Comparison of ENCODE assay signal across 2 cellular contexts in the genomic region with DNA sequence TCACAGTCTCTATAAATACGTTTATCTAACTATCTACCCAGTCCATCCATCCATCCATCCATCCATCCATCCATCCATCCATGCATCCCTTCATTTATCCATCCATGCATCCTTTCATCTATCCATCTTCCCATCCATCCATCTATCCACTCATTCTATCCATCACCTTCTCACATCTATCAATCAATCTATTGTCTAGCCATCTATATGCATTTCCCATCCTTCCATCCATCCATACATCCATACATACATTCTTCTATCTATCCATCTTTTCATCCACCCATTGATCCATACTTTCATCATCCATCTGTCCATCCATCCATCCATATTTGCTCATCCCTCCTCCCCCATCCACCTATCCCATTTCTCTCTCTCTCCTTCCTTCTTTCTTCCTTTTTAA.
A peak's percentile ranks its signal among the peaks of the same experiment; 100 is the strongest.
TF ChIP-seq lines count a peak whose summit lies in the region.

No MANE protein-coding gene starts in this region.

TF ChIP-seq in HEK293, 187 proteins besides CTCF, POLR2A, EP300 and RAD21 (continued from another document):
- TF ChIP-seq ZNF561 (tag by site-specific recombination; IDR thresholded peaks at IDR 0.05; ENCODE audit: borderline replicate concordance) (no peak), ZFP69B (tag by site-specific recombination; IDR thresholded peaks at IDR 0.05) (0 out of 2 replicates have a peak, but pooled peaks have one; percentile 20), ZNF510 (tag by site-specific recombination; IDR thresholded peaks at IDR 0.05; ENCODE audit: insufficient replicate concordance) (no peak), SETDB1 (IDR thresholded peaks at IDR 0.05; ENCODE audit: insufficient read length, low read length) (no peak), ZNF248 (tag by site-specific recombination; IDR thresholded peaks at IDR 0.05) (no peak), SCRT2 (tag by site-specific recombination; IDR thresholded peaks at IDR 0.05) (no peak), ZNF133 (tag by site-specific recombination; IDR thresholded peaks at IDR 0.05) (no peak), ZNF416 (tag by site-specific recombination; IDR thresholded peaks at IDR 0.05) (no peak), ZNF174 (tag by site-specific recombination; IDR thresholded peaks at IDR 0.05) (no peak), GLI4 (tag by site-specific recombination; IDR thresholded peaks at IDR 0.05) (no peak), ZNF660 (tag by site-specific recombination; IDR thresholded peaks at IDR 0.05) (no peak), ZNF302 (tag by site-specific recombination; IDR thresholded peaks at IDR 0.05; ENCODE audit: low read depth) (no peak), ZBTB17 (tag by site-specific recombination; IDR thresholded peaks at IDR 0.05) (peak; percentile 91)
- TF ChIP-seq, protein P1, sequence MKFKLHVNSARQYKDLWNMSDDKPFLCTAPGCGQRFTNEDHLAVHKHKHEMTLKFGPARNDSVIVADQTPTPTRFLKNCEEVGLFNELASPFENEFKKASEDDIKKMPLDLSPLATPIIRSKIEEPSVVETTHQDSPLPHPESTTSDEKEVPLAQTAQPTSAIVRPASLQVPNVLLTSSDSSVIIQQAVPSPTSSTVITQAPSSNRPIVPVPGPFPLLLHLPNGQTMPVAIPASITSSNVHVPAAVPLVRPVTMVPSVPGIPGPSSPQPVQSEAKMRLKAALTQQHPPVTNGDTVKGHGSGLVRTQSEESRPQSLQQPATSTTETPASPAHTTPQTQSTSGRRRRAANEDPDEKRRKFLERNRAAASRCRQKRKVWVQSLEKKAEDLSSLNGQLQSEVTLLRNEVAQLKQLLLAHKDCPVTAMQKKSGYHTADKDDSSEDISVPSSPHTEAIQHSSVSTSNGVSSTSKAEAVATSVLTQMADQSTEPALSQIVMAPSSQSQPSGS (tag by site-specific recombination; IDR thresholded peaks at IDR 0.05; ENCODE audit: low read depth): no peak
- TF ChIP-seq, protein P2, sequence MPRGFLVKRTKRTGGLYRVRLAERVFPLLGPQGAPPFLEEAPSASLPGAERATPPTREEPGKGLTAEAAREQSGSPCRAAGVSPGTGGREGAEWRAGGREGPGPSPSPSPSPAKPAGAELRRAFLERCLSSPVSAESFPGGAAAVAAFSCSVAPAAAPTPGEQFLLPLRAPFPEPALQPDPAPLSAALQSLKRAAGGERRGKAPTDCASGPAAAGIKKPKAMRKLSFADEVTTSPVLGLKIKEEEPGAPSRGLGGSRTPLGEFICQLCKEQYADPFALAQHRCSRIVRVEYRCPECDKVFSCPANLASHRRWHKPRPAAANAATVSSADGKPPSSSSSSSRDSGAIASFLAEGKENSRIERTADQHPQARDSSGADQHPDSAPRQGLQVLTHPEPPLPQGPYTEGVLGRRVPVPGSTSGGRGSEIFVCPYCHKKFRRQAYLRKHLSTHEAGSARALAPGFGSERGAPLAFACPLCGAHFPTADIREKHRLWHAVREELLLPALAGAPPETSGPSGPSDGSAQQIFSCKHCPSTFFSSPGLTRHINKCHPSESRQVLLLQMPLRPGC (tag by site-specific recombination; IDR thresholded peaks at IDR 0.05): no peak
- TF ChIP-seq, protein P3, sequence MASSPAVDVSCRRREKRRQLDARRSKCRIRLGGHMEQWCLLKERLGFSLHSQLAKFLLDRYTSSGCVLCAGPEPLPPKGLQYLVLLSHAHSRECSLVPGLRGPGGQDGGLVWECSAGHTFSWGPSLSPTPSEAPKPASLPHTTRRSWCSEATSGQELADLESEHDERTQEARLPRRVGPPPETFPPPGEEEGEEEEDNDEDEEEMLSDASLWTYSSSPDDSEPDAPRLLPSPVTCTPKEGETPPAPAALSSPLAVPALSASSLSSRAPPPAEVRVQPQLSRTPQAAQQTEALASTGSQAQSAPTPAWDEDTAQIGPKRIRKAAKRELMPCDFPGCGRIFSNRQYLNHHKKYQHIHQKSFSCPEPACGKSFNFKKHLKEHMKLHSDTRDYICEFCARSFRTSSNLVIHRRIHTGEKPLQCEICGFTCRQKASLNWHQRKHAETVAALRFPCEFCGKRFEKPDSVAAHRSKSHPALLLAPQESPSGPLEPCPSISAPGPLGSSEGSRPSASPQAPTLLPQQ (tag by site-specific recombination; IDR thresholded peaks at IDR 0.05): 0 out of 2 replicates have a peak, but pooled peaks have one; percentile 51

TF ChIP-seq in K562, 482 proteins besides CTCF, POLR2A, EP300 and RAD21 (continued from another document):
- TF ChIP-seq, protein P4, sequence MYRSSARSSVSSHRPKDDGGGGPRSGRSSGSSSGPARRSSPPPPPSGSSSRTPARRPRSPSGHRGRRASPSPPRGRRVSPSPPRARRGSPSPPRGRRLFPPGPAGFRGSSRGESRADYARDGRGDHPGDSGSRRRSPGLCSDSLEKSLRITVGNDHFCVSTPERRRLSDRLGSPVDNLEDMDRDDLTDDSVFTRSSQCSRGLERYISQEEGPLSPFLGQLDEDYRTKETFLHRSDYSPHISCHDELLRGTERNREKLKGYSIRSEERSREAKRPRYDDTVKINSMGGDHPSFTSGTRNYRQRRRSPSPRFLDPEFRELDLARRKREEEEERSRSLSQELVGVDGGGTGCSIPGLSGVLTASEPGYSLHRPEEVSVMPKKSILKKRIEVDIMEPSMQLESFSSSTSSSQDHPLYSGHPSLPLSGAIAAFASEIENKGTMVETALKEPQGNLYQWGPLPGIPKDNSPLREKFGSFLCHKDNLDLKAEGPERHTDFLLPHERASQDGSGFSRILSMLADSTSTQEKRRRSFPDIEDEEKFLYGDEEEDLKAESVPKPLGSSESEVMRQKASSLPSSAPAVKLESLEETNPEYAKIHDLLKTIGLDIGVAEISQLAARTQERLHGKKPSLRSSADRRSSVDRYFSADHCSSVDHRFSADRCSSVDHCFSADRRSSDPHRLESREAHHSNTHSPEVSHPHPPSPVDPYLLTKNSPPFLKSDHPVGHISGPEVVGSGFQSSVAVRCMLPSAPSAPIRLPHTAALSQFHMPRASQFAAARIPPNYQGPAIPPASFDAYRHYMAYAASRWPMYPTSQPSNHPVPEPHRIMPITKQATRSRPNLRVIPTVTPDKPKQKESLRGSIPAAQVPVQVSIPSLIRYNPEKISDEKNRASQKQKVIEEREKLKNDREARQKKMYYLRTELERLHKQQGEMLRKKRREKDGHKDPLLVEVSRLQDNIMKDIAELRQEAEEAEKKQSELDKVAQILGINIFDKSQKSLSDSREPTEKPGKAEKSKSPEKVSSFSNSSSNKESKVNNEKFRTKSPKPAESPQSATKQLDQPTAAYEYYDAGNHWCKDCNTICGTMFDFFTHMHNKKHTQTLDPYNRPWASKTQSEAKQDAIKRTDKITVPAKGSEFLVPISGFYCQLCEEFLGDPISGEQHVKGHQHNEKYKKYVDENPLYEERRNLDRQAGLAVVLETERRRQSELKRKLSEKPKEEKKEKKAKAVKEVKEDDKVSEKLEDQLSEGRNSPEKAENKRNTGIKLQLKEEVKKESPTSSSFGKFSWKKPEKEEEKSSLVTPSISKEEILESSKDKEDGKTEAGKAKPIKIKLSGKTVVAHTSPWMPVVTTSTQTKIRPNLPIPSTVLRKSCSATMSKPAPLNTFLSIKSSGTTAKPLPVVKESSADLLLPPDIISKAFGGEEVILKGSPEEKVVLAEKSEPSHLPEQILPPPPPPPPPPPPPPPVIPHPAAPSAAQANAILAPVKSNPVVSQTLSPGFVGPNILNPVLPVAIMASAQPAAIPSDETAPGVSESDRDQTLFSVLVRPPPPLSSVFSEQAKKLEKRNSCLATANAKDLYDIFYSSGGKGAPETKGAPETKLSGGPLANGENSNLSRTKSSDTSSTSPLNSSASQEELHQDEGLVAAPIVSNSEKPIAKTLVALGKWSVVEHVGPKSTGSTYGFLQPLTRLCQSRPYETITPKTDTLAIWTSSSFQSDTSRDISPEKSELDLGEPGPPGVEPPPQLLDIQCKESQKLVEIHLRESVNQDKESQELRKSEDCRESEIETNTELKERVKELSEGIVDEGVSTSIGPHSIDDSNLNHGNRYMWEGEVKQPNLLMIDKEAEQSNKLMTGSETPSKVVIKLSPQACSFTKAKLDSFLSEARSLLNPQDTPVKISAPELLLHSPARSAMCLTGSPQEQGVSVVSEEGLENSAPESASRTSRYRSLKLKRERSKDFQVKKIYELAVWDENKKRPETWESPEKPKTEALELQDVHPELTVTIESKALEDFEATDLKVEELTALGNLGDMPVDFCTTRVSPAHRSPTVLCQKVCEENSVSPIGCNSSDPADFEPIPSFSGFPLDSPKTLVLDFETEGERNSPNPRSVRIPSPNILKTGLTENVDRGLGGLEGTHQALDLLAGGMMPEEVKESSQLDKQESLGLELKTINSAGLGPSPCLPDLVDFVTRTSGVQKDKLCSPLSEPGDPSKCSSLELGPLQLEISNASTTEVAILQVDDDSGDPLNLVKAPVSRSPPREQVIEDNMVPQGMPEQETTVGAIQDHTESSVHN (IDR thresholded peaks at IDR 0.05; ENCODE audit: borderline replicate concordance in 1 of 2, low read depth in 1 of 2): no peak
- TF ChIP-seq CREBBP (IDR thresholded peaks at IDR 0.05; ENCODE audit: low read depth, low read length) (peak; percentile 61), EHMT2 (IDR thresholded peaks at IDR 0.05) (no peak), DACH1 (IDR thresholded peaks at IDR 0.05; ENCODE audit: partially characterized antibody) (no peak), KDM1A (IDR thresholded peaks at IDR 0.05) (0 out of 4 replicates have a peak, but pooled peaks of 1 of the 2 experiments have one; percentile 17), ELF4 (CRISPR knock-in tag; IDR thresholded peaks at IDR 0.05) (0 out of 2 replicates have a peak, but pooled peaks have one; percentile 24), FOXJ2 (tag; IDR thresholded peaks at IDR 0.05) (no peak), SMAD1 (IDR thresholded peaks at IDR 0.05; ENCODE audit: low read depth, low read length, partially characterized antibody) (no peak)
- TF ChIP-seq, protein P5, sequence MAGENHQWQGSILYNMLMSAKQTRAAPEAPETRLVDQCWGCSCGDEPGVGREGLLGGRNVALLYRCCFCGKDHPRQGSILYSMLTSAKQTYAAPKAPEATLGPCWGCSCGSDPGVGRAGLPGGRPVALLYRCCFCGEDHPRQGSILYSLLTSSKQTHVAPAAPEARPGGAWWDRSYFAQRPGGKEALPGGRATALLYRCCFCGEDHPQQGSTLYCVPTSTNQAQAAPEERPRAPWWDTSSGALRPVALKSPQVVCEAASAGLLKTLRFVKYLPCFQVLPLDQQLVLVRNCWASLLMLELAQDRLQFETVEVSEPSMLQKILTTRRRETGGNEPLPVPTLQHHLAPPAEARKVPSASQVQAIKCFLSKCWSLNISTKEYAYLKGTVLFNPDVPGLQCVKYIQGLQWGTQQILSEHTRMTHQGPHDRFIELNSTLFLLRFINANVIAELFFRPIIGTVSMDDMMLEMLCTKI (IDR thresholded peaks at IDR 0.05; ENCODE audit: partially characterized antibody): no peak
